8 cellular contexts compared by ENCODE assay signal in the genomic region with DNA sequence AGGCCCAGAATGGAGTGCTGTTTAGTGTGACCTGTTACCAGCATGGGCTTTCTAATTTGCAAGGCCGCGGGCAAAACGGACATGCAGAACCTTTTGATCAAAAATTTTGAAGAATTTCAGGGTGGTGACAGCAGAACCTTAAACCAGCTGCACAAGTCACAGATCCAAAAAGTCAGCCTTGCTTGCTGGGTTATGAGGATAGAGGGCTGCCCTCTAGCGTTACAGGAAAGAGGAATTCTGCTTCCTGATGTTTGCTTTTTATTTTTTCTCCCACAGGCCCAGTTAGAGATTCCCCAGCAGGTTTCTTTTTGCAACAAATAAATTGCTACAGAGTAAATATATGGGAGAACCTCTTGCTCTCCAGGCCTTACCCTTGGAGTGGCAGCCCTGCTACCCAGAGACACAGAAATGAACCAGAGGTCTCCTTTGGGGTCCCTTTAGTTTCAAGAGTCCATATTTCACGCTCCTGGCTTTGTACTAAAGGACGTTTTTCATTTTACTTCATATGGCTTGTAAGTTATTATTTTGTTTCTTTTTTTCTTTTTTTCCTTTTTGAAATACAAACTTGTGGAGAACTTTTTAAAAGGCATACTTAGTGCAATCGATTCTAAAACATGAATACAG. TPM values are rescaled to one million over a fixed set of nuclear protein-coding genes. Genes with fewer than 3 reads are reported as not detected.
A peak's percentile ranks its signal among the peaks of the same experiment; 100 is the strongest.
DNase-seq lines count a peak whose midpoint lies in the region; ATAC-seq and TF ChIP-seq lines count a peak whose summit lies in the region.

No MANE protein-coding gene starts in this region.

- H3K27me3 ChIP-seq in RWPE2 (ENCODE audit: insufficient read depth, poor library complexity, severe bottlenecking), result peaks cover 37% of the 10 kb centered on the region

- H3K27ac ChIP-seq in RWPE2 (ENCODE audit: poor library complexity, severe bottlenecking), result no peak overlapping the region

- H3K9me3 ChIP-seq in RWPE2 (ENCODE audit: severe bottlenecking), result no peaks in the 10 kb centered on the region

- peak overlapping the region; percentile 43 for H3K27ac Mint-ChIP-seq in type B pancreatic cell

- no peaks in the 10 kb centered on the region for H3K36me3 ChIP-seq in RWPE2 (ENCODE audit: low read depth)

- peak; percentile 72 for TF ChIP-seq CTCF in RWPE2 (IDR thresholded peaks at IDR 0.05; ENCODE audit: poor library complexity, severe bottlenecking)
- TF ChIP-seq CTCF in type B pancreatic cell (conservative IDR thresholded peaks at IDR 0.05), result peak; percentile 82

- H3K27me3 Mint-ChIP-seq in type B pancreatic cell, result peaks cover 29% of the 10 kb centered on the region

- DNase-seq in AG20443 (ENCODE audit: low spot score) (peak; percentile 73), HT1080 (ENCODE audit: low read depth) (peak; percentile 46), RWPE2 (ENCODE audit: low spot score) (no peak), iPS DF 19.7 (ENCODE audit: low read depth, low spot score) (peak; percentile 63), type B pancreatic cell (ENCODE audit: extremely low spot score, unreplicated experiment) (no peak), amniotic stem cell (lab: John Stamatoyannopoulos, UW) (no peak)

- no peak overlapping the region for H3K4me3 ChIP-seq in RWPE2 (ENCODE audit: severe bottlenecking)

- no peaks in the 10 kb centered on the region for H3K36me3 Mint-ChIP-seq in type B pancreatic cell

- no peaks in the 10 kb centered on the region for H3K9me3 Mint-ChIP-seq in type B pancreatic cell

- peaks cover 34% of the 10 kb centered on the region for H3K4me1 Mint-ChIP-seq in type B pancreatic cell (ENCODE audit: unreplicated experiment)

- H3K4me3 Mint-ChIP-seq in type B pancreatic cell, result no peak overlapping the region

- ATAC-seq in RWPE2 (ENCODE audit: low read depth) (no peak), GM21619 (IDR thresholded peaks at IDR 0.05; ENCODE audit: unreplicated experiment) (no peak), HG03342 (IDR thresholded peaks at IDR 0.05; ENCODE audit: unreplicated experiment) (no peak)

- no peaks in the 10 kb centered on the region for H3K4me1 ChIP-seq in RWPE2 (ENCODE audit: insufficient read depth, poor library complexity, severe bottlenecking)

RNA-seq across cellular contexts. Expression of a gene that starts 3.4 kb away (rescaled TPM):
- total RNA-seq in HT1080 (2014; rRNA removed; shearing (Covaris generic)), result 0.35 TPM in 1 of 2 replicates, not detected in the other
- polyA plus RNA-seq in HT1080 (2015; cell fraction: cytosol; rRNA removed), result 0.01 and 0.02 TPM in 2 replicates
- 0.18 TPM in 1 of 2 replicates, not detected in the other for polyA plus RNA-seq in HT1080 (2015; cell fraction: nucleus; rRNA removed)
- 5.7 and 79.7 TPM in 2 replicates for total RNA-seq in type B pancreatic cell (ENCODE audit: low replicate concordance)

Comparison
In these comparisons a context has a peak if more than half of its experiments do, and no peak if none do; other contexts are left out.
1. DNase-seq: peak in AG20443 (single experiment), HT1080 (single experiment) and iPS DF 19.7 (single experiment); none in RWPE2 (single experiment), type B pancreatic cell (single experiment) and amniotic stem cell (single experiment).